Comparison of ENCODE assay signal across 28 cellular contexts in the genomic region with DNA sequence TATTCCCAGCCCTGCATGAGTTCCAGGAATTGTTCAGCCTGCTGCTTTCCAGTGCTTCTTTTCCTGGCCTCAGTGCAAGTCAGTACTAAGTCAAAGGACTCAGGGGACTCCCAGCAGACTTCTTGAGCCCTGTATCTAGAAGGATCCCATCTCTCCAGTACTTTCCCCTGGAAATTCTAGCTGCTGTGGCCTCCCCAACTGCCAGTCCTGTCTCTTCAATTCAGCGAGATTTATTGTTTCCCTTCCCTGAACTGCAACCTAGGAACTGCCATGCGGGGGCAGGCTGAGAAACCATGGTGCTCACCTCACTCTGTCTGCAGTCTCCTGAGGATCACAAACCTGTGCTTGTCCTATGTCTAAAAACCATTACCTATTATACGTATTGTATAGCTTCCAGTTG.
"Had no signal": no experiment of that assay in that cellular context is flagged by ENCODE, and none has a peak within 500 bp of the region (broad histone marks: within the 10 kb centered on the region; RNA-seq: fewer than 3 reads in every experiment).

No MANE protein-coding gene starts in this region.

- H3K4me1 Mint-ChIP-seq: activated naive CD8-positive, alpha-beta T cell treated with anti-CD3 and anti-CD28 coated beads for 36 hours; brain; nephron progenitor cell had no signal

- DNase-seq: activated CD4-positive, alpha-beta T cell treated with anti-CD3 and anti-CD28 coated beads for 4 hours; activated CD4-positive, alpha-beta T cell treated with anti-CD3 and anti-CD28 coated beads, Interleukin-2, amount 50 U/mL, for 4 hours; activated effector memory CD4-positive, alpha-beta T cell treated with anti-CD3 and anti-CD28 coated beads, Interleukin-2, amount 50 U/mL, for 16 hours; activated naive CD4-positive, alpha-beta T cell treated with anti-CD3 and anti-CD28 coated beads for 36 hours; activated naive CD8-positive, alpha-beta T cell treated with anti-CD3 and anti-CD28 coated beads for 36 hours; cerebellar nuclear complex; colonic mucosa; dorsolateral prefrontal cortex; effector memory CD8-positive, alpha-beta T cell; lower lobe of right lung; mesenchymal stem cell; nephron progenitor cell; ovary; psoas muscle; stimulated activated CD4-positive, alpha-beta T cell treated with anti-CD3 and anti-CD28 coated beads, Interleukin-15, amount 100 ng/mL, for 24 hours; stimulated activated CD4-positive, alpha-beta T cell treated with anti-CD3 and anti-CD28 coated beads, Interleukin-2, amount 100 ng/mL, for 24 hours; stimulated activated naive CD4-positive, alpha-beta T cell; testis; transverse colon had no signal

- H3K27me3 Mint-ChIP-seq: activated naive CD8-positive, alpha-beta T cell treated with anti-CD3 and anti-CD28 coated beads for 36 hours; effector memory CD8-positive, alpha-beta T cell had no signal

- H3K4me3 Mint-ChIP-seq: activated naive CD4-positive, alpha-beta T cell treated with anti-CD3 and anti-CD28 coated beads for 36 hours; activated naive CD8-positive, alpha-beta T cell treated with anti-CD3 and anti-CD28 coated beads for 36 hours; activated T-helper 1 cell treated with anti-CD3 and anti-CD28 coated beads, Interleukin-12 subunit alpha, Interleukin-12 subunit beta, Interleukin-2, Interleukin-4 antibody, amounts not matched to agents 30 ng/mL and 10 ng/mL and 1 ng/mL, durations not matched to agents 14 hours and 24 hours and 36 hours; brain; effector memory CD8-positive, alpha-beta T cell; nephron progenitor cell had no signal

- H3K4me3 ChIP-seq: ascending aorta, cardiac muscle cell, colonic mucosa, dorsolateral prefrontal cortex, gastroesophageal sphincter, hepatocyte, lower lobe of right lung, ovary, psoas muscle, right atrium auricular region, testis, transverse colon had no signal

- H3K27ac ChIP-seq: ascending aorta, cardiac muscle cell, colonic mucosa, dorsolateral prefrontal cortex, gastroesophageal sphincter, hepatocyte, lower lobe of right lung, neutrophil, ovary, psoas muscle, right atrium auricular region, testis, transverse colon, VCaP had no signal

- H3K27me3 ChIP-seq: ascending aorta, cardiac muscle cell, colonic mucosa, dorsolateral prefrontal cortex, gastroesophageal sphincter, hepatocyte, neutrophil, ovary, right atrium auricular region, testis, transverse colon had no signal

- H3K4me2 ChIP-seq: hepatocyte had no signal

- H3K9me3 ChIP-seq: testis had no signal

- ATAC-seq: effector memory CD8-positive, alpha-beta T cell; gastroesophageal sphincter; lower lobe of right lung; psoas muscle had no signal

- H3K27ac Mint-ChIP-seq: activated naive CD4-positive, alpha-beta T cell treated with anti-CD3 and anti-CD28 coated beads for 36 hours; activated naive CD8-positive, alpha-beta T cell treated with anti-CD3 and anti-CD28 coated beads for 36 hours; activated T-helper 1 cell treated with anti-CD3 and anti-CD28 coated beads, Interleukin-12 subunit alpha, Interleukin-12 subunit beta, Interleukin-2, Interleukin-4 antibody, amounts not matched to agents 30 ng/mL and 10 ng/mL and 1 ng/mL, durations not matched to agents 14 hours and 24 hours and 36 hours; brain; effector memory CD8-positive, alpha-beta T cell; nephron progenitor cell had no signal

- H3K36me3 ChIP-seq: colonic mucosa, lower lobe of right lung, neutrophil, ovary had no signal

- H3K4me1 ChIP-seq: ascending aorta, colonic mucosa, gastroesophageal sphincter, lower lobe of right lung, psoas muscle, right atrium auricular region, testis, transverse colon had no signal
